Comparison of ENCODE assay signal across 1 cellular context in the genomic region with DNA sequence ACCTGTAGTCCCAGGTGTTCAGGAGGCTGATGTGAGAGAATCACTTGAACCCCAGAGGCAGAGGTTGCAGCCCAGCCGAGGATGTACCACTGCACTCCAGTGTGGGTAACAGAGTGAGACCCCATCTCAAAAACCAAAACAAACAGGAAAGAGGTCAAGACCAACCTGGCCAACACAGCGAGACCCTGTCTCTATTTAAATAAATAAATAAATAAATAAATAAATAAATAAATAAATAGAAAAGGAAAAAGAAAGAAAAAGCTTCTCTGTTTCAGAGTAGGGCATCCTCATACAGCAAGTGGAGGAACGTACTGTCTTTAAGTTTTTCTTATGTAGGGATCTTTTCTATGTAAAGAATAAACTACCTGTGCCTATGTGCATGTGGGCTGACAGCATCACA.
TF ChIP-seq lines count a peak whose summit lies in the region.

No MANE protein-coding gene starts in this region.

TF ChIP-seq in HEK293, 187 proteins besides CTCF, POLR2A, EP300 and RAD21 (continues in another document):
- TF ChIP-seq ZNF664 (tag by site-specific recombination; IDR thresholded peaks at IDR 0.05) (peak; percentile 55; the same call in 1 of the 2 replicates), ZBTB1 (tag by site-specific recombination; IDR thresholded peaks at IDR 0.05) (no peak), ZNF624 (tag by site-specific recombination; IDR thresholded peaks at IDR 0.05) (no peak), ZNF16 (tag by site-specific recombination; IDR thresholded peaks at IDR 0.05; ENCODE audit: low read depth) (no peak), ZEB2 (tag by site-specific recombination; IDR thresholded peaks at IDR 0.05) (no peak), ZNF549 (tag by site-specific recombination; IDR thresholded peaks at IDR 0.05) (no peak), ELK4 (IDR thresholded peaks at IDR 0.05; ENCODE audit: borderline replicate concordance, low read depth, low read length) (no peak), ZNF366 (tag by site-specific recombination; conservative IDR thresholded peaks at IDR 0.05) (0 out of 2 replicates have a peak, but pooled peaks have one; percentile 23), ZBTB7A (tag by site-specific recombination; IDR thresholded peaks at IDR 0.05; ENCODE audit: low read depth) (no peak), ZNF391 (tag by site-specific recombination; IDR thresholded peaks at IDR 0.05; ENCODE audit: borderline replicate concordance, low read depth) (no peak), HOXC10 (CRISPR knock-in tag; IDR thresholded peaks at IDR 0.05) (no peak), ZNF140 (tag by site-specific recombination; IDR thresholded peaks at IDR 0.05) (peak; percentile 61; the same call in 1 of the 2 replicates), KLF7 (tag by site-specific recombination; IDR thresholded peaks at IDR 0.05; ENCODE audit: borderline replicate concordance) (no peak), ZNF23 (tag by site-specific recombination; IDR thresholded peaks at IDR 0.05; ENCODE audit: borderline replicate concordance) (no peak), ZNF121 (tag by site-specific recombination; IDR thresholded peaks at IDR 0.05) (peak; percentile 51; the same call in 1 of the 2 replicates), REPIN1 (tag by site-specific recombination; IDR thresholded peaks at IDR 0.05; ENCODE audit: low read depth) (no peak), ZNF292 (tag by site-specific recombination; IDR thresholded peaks at IDR 0.05; ENCODE audit: borderline replicate concordance, low read depth) (peak; percentile 82; the same call in 1 of the 2 replicates), ZNF654 (tag by site-specific recombination; IDR thresholded peaks at IDR 0.05; ENCODE audit: low read depth) (peak; percentile 41), BCL11B (tag by site-specific recombination; IDR thresholded peaks at IDR 0.05; ENCODE audit: low read depth) (0 out of 2 replicates have a peak, but pooled peaks have one; percentile 26), ZNF510 (tag by site-specific recombination; IDR thresholded peaks at IDR 0.05; ENCODE audit: insufficient replicate concordance) (peak; percentile 24), ZNF19 (tag by site-specific recombination; IDR thresholded peaks at IDR 0.05; ENCODE audit: low read depth) (0 out of 2 replicates have a peak, but pooled peaks have one; percentile 19), ZNF132 (tag by site-specific recombination; IDR thresholded peaks at IDR 0.05; ENCODE audit: borderline replicate concordance) (no peak), MYNN (tag by site-specific recombination; IDR thresholded peaks at IDR 0.05; ENCODE audit: borderline replicate concordance) (no peak), ZNF623 (tag by site-specific recombination; IDR thresholded peaks at IDR 0.05) (peak; percentile 82), ZNF76 (tag by site-specific recombination; IDR thresholded peaks at IDR 0.05; ENCODE audit: borderline replicate concordance, low read depth) (no peak), ZNF426 (tag by site-specific recombination; IDR thresholded peaks at IDR 0.05) (peak; percentile 94), ZFHX2 (tag by site-specific recombination; conservative IDR thresholded peaks at IDR 0.05) (no peak), RBAK (tag by site-specific recombination; IDR thresholded peaks at IDR 0.05) (no peak), ZNF518A (tag by site-specific recombination; conservative IDR thresholded peaks at IDR 0.05; ENCODE audit: low read depth) (peak; percentile 92), BCL11A (tag by site-specific recombination; IDR thresholded peaks at IDR 0.05; ENCODE audit: low read depth) (no peak), ZNF600 (tag by site-specific recombination; IDR thresholded peaks at IDR 0.05) (no peak), OSR2 (tag by site-specific recombination; IDR thresholded peaks at IDR 0.05) (no peak), ZNF558 (tag by site-specific recombination; IDR thresholded peaks at IDR 0.05) (peak; percentile 75; the same call in 1 of the 2 replicates), KLF1 (tag by site-specific recombination; IDR thresholded peaks at IDR 0.05) (no peak), SCRT1 (tag by site-specific recombination; IDR thresholded peaks at IDR 0.05; ENCODE audit: borderline replicate concordance) (no peak), ZNF560 (tag by site-specific recombination; IDR thresholded peaks at IDR 0.05; ENCODE audit: borderline replicate concordance) (peak; percentile 81), ZNF184 (tag by site-specific recombination; IDR thresholded peaks at IDR 0.05) (no peak), ZXDB (tag by site-specific recombination; IDR thresholded peaks at IDR 0.05) (peak; percentile 52; the same call in 1 of the 2 replicates), ZNF311 (tag by site-specific recombination; IDR thresholded peaks at IDR 0.05; ENCODE audit: borderline replicate concordance) (no peak), ZNF266 (tag by site-specific recombination; IDR thresholded peaks at IDR 0.05; ENCODE audit: low read depth) (peak; percentile 66; the same call in 1 of the 2 replicates), ZBTB20 (tag by site-specific recombination; IDR thresholded peaks at IDR 0.05) (no peak), ZNF404 (tag by site-specific recombination; IDR thresholded peaks at IDR 0.05) (peak; percentile 69; the same call in 1 of the 2 replicates), SP3 (tag by site-specific recombination; IDR thresholded peaks at IDR 0.05) (peak; percentile 26; the same call in 1 of the 2 replicates), ZNF830 (tag by site-specific recombination; IDR thresholded peaks at IDR 0.05; ENCODE audit: low read depth) (no peak), ZNF529 (tag by site-specific recombination; IDR thresholded peaks at IDR 0.05; ENCODE audit: insufficient replicate concordance) (peak; percentile 25), KLF16 (tag by site-specific recombination; IDR thresholded peaks at IDR 0.05) (no peak), ZNF555 (tag by site-specific recombination; conservative IDR thresholded peaks at IDR 0.05) (peak; percentile 83), GFI1B (tag by site-specific recombination; IDR thresholded peaks at IDR 0.05) (0 out of 2 replicates have a peak, but pooled peaks have one; percentile 26), ZNF221 (tag by site-specific recombination; IDR thresholded peaks at IDR 0.05; ENCODE audit: borderline replicate concordance) (no peak), ZNF394 (tag by site-specific recombination; IDR thresholded peaks at IDR 0.05; ENCODE audit: borderline replicate concordance) (peak; percentile 96)
- TF ChIP-seq, protein P1, sequence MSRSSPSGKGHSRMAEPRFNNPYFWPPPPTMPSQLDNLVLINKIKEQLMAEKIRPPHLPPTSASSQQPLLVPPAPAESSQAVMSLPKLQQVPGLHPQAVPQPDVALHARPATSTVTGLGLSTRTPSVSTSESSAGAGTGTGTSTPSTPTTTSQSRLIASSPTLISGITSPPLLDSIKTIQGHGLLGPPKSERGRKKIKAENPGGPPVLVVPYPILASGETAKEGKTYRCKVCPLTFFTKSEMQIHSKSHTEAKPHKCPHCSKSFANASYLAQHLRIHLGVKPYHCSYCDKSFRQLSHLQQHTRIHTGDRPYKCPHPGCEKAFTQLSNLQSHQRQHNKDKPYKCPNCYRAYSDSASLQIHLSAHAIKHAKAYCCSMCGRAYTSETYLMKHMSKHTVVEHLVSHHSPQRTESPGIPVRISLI (tag by site-specific recombination; IDR thresholded peaks at IDR 0.05): no peak
- TF ChIP-seq, protein P2, sequence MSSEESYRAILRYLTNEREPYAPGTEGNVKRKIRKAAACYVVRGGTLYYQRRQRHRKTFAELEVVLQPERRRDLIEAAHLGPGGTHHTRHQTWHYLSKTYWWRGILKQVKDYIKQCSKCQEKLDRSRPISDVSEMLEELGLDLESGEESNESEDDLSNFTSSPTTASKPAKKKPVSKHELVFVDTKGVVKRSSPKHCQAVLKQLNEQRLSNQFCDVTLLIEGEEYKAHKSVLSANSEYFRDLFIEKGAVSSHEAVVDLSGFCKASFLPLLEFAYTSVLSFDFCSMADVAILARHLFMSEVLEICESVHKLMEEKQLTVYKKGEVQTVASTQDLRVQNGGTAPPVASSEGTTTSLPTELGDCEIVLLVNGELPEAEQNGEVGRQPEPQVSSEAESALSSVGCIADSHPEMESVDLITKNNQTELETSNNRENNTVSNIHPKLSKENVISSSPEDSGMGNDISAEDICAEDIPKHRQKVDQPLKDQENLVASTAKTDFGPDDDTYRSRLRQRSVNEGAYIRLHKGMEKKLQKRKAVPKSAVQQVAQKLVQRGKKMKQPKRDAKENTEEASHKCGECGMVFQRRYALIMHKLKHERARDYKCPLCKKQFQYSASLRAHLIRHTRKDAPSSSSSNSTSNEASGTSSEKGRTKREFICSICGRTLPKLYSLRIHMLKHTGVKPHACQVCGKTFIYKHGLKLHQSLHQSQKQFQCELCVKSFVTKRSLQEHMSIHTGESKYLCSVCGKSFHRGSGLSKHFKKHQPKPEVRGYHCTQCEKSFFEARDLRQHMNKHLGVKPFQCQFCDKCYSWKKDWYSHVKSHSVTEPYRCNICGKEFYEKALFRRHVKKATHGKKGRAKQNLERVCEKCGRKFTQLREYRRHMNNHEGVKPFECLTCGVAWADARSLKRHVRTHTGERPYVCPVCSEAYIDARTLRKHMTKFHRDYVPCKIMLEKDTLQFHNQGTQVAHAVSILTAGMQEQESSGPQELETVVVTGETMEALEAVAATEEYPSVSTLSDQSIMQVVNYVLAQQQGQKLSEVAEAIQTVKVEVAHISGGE (tag by site-specific recombination; conservative IDR thresholded peaks at IDR 0.05; ENCODE audit: low read depth): peak; percentile 80
- TF ChIP-seq, protein P3, sequence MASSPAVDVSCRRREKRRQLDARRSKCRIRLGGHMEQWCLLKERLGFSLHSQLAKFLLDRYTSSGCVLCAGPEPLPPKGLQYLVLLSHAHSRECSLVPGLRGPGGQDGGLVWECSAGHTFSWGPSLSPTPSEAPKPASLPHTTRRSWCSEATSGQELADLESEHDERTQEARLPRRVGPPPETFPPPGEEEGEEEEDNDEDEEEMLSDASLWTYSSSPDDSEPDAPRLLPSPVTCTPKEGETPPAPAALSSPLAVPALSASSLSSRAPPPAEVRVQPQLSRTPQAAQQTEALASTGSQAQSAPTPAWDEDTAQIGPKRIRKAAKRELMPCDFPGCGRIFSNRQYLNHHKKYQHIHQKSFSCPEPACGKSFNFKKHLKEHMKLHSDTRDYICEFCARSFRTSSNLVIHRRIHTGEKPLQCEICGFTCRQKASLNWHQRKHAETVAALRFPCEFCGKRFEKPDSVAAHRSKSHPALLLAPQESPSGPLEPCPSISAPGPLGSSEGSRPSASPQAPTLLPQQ (tag by site-specific recombination; IDR thresholded peaks at IDR 0.05): no peak
- TF ChIP-seq, protein P4, sequence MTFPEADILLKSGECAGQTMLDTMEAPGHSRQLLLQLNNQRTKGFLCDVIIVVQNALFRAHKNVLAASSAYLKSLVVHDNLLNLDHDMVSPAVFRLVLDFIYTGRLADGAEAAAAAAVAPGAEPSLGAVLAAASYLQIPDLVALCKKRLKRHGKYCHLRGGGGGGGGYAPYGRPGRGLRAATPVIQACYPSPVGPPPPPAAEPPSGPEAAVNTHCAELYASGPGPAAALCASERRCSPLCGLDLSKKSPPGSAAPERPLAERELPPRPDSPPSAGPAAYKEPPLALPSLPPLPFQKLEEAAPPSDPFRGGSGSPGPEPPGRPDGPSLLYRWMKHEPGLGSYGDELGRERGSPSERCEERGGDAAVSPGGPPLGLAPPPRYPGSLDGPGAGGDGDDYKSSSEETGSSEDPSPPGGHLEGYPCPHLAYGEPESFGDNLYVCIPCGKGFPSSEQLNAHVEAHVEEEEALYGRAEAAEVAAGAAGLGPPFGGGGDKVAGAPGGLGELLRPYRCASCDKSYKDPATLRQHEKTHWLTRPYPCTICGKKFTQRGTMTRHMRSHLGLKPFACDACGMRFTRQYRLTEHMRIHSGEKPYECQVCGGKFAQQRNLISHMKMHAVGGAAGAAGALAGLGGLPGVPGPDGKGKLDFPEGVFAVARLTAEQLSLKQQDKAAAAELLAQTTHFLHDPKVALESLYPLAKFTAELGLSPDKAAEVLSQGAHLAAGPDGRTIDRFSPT (tag by site-specific recombination; IDR thresholded peaks at IDR 0.05): no peak
